8 cellular contexts compared by ENCODE assay signal in the genomic region with DNA sequence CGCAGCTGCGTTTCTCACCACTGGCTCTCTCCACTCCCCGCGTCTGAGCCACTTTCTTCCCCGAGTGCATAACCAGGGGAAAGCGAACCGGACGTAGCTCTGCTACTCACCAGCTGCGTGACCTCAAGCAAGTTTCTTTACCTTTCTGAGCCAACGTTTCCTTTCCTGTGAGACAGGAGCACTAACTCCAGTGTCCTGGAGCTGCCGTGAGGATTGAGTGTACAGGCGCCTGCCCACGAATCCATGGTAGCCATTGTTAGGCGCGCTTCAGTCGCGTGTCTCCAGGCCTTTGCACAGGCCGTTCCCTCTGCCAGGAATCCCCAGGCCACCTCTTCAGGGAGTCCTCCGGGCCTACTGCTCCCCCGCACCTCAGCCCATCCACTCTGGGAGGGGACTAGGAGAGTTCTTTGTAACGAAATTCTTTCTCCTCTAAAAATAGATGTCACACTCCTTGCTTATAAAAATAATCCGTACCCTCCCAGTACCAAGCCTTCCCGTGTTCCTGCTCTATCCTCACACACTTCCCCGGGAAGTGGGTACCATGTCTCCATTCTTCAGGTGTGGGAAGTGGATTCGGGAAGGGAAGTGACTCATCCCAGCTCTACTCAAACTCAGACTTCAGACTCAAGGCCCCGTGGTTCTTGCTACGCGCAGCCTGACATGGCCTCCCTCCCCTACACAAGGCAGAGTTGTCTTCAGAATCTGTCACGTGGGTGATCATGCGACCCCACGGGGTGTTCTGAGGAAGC. TPM values are rescaled to one million over a fixed set of nuclear protein-coding genes. Genes with fewer than 3 reads are reported as not detected.
A peak's percentile ranks its signal among the peaks of the same experiment; 100 is the strongest.
DNase-seq lines count a peak whose midpoint lies in the region; ATAC-seq and TF ChIP-seq lines count a peak whose summit lies in the region.

No MANE protein-coding gene starts in this region.

- no peaks in the 10 kb centered on the region for H3K36me3 ChIP-seq in uterus

- no peak overlapping the region for H3K27ac ChIP-seq in uterus

- ATAC-seq in HG03196 (IDR thresholded peaks at IDR 0.05; ENCODE audit: unreplicated experiment) (peak; percentile 38), left ventricle myocardium superior (peak; percentile 82)

- no peaks in the 10 kb centered on the region for H3K4me1 ChIP-seq in uterus

- H3K4me3 ChIP-seq in uterus = no peak overlapping the region

- TF ChIP-seq POLR2A in uterus (IDR thresholded peaks at IDR 0.05) = no peak

- TF ChIP-seq CTCF in uterus (IDR thresholded peaks at IDR 0.05) = no peak

- intact Hi-C loops in left ventricle myocardium superior (cut with micrococcal nuclease) (no loop called here), uterus (cut with DNase I; ENCODE audit: low total_unique reads) (no loop called here)

- DNase-seq in activated CD8-positive, alpha-beta memory T cell treated with anti-CD3 and anti-CD28 coated beads for 48 hours (ENCODE audit: low read depth in 2 of 3, low spot score in 2 of 3) = peak; percentile 47 to 53 (median 53)
- DNase-seq in activated CD8-positive, alpha-beta memory T cell treated with anti-CD3 and anti-CD28 coated beads, Interleukin-2, amount 50 U/mL, for 4 hours = no peak
- DNase-seq in activated CD4-positive, alpha-beta T cell treated with anti-CD3 and anti-CD28 coated beads for 48 hours = peak; percentile 84
- peak; percentile 70 for DNase-seq in left ventricle myocardium superior
- peak; percentile 4 for DNase-seq in stimulated activated CD8-positive, alpha-beta memory T cell treated with anti-CD3 and anti-CD28 coated beads, Interleukin-12 subunit alpha, Interleukin-12 subunit beta, amount 100 ng/mL, for 4 hours (ENCODE audit: low read depth)
- DNase-seq in uterus = no peak
- DNase-seq in SK-N-DZ (ENCODE audit: low spot score) = no peak

- H3K27me3 ChIP-seq in uterus = no peaks in the 10 kb centered on the region

- H3K9me3 ChIP-seq in uterus = no peaks in the 10 kb centered on the region

RNA-seq across cellular contexts. Expression of gene CRB2, which starts 16.2 kb away (rescaled TPM):
- total RNA-seq in left ventricle myocardium superior (0.79 TPM), uterus (10 to 100 TPM in 1 of 4 donors, 1 to 10 TPM in 3; 2.2 to 19.4 (median 3.1) TPM)
- polyA plus RNA-seq in SK-N-DZ (2014; cell fraction: cytosol; rRNA removed) = 23.4 and 31.3 TPM in 2 replicates
- 34.3 and 41.4 TPM in 2 replicates for polyA plus RNA-seq in SK-N-DZ (2014; cell fraction: nucleus; rRNA removed)

Comparison
In these comparisons a context has a peak if more than half of its experiments do, and no peak if none do; other contexts are left out.
1. DNase-seq: peak in activated CD8-positive, alpha-beta memory T cell treated with anti-CD3 and anti-CD28 coated beads for 48 hours (3 of 3), activated CD4-positive, alpha-beta T cell treated with anti-CD3 and anti-CD28 coated beads for 48 hours (single experiment), left ventricle myocardium superior (single experiment) and stimulated activated CD8-positive, alpha-beta memory T cell treated with anti-CD3 and anti-CD28 coated beads, Interleukin-12 subunit alpha, Interleukin-12 subunit beta, amount 100 ng/mL, for 4 hours (single experiment); none in activated CD8-positive, alpha-beta memory T cell treated with anti-CD3 and anti-CD28 coated beads, Interleukin-2, amount 50 U/mL, for 4 hours (single experiment), uterus (0 of 2) and SK-N-DZ (single experiment).